In the genomic region with DNA sequence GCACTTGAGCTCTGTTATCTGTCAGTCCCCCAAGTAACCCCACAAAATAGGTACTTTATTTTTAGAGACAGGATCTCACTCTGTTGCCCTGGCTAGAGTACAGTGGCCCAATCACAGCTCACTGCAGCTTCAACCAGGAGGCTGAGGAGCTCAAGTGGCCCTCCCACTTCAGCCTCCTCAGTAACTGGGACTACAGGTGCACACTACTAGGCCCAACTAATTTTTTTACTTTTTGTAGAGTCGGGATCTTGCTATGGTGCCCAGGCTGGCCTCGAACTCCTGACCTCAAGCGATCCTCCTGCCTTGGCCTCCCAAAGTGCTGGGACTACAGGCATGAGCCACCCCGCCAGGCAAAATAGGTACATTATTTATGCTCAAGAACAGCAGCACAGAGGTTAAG, we compare ENCODE assay signal across 28 cellular contexts.
DNase-seq lines count a peak whose midpoint lies in the region; ATAC-seq and TF ChIP-seq lines count a peak whose summit lies in the region.
"Had no signal": no experiment of that assay in that cellular context is flagged by ENCODE, and none has a peak within 500 bp of the region (broad histone marks: within the 10 kb centered on the region; RNA-seq: fewer than 3 reads in every experiment).

No MANE protein-coding gene starts in this region.

- POLR2A ChIA-PET in PC-9 (lab: Charles Lee; ENCODE audit: unreplicated experiment), result no interaction called here

- ATAC-seq in body of pancreas (no peak), right lobe of liver (no peak)
- ATAC-seq: gastroesophageal sphincter, PC-3 had no signal

- peaks cover 16% of the 10 kb centered on the region for H3K4me1 ChIP-seq in PC-9 (replicated peaks; ENCODE audit: insufficient read depth)
- peaks cover 8% of the 10 kb centered on the region for H3K4me1 ChIP-seq in iPS-15b (ENCODE audit: control insufficient read depth, insufficient read depth, low read length)
- H3K4me1 ChIP-seq in body of pancreas, result peaks cover 18% of the 10 kb centered on the region
- H3K4me1 ChIP-seq in right lobe of liver, result no peaks in the 10 kb centered on the region
- H3K4me1 ChIP-seq: prostate gland had no signal

- 93 to 97% methylated on average over 4 of the region's 4 CpGs for WGBS in body of pancreas, 2 donors
- 80% methylated on average over 2 of the region's 4 CpGs for WGBS in right lobe of liver (ENCODE audit: insufficient coverage, low coverage, low lambda C conversion rate, missing lambda C conversion rate)

- DNase-seq in T-helper 1 cell (no peak), PC-9 (no peak), body of pancreas (no peak), SKM-1 (lab: John Stamatoyannopoulos, UW; ENCODE audit: unreplicated experiment) (no peak), right lobe of liver (no peak), NCI-H510A (lab: John Stamatoyannopoulos, UW) (no peak)
- DNase-seq: activated CD8-positive, alpha-beta memory T cell treated with anti-CD3 and anti-CD28 coated beads for 24 hours; activated naive CD4-positive, alpha-beta T cell treated with Interleukin-2 at 50 U/mL for 16 hours; adrenal gland; cerebellar nuclear complex; DMS153; NCI-H1417 treated with DMSO at 0.1 percent for 48 hours; NCI-H2107; NCI-H446 treated with DMSO at 0.1 percent for 48 hours; nucleus accumbens; PC-3; SHP77 treated with DMSO at 0.1 percent for 48 hours; stimulated activated naive CD4-positive, alpha-beta T cell treated with Interleukin-2 at 50 U/mL for 16 hours; testis had no signal

- no peaks in the 10 kb centered on the region for H3K9me3 ChIP-seq in PC-9 (ENCODE audit: insufficient read depth, low read depth)
- no peaks in the 10 kb centered on the region for H3K9me3 ChIP-seq in iPS-15b (ENCODE audit: control insufficient read depth, insufficient read depth, low read length)
- no peaks in the 10 kb centered on the region for H3K9me3 ChIP-seq in body of pancreas
- no peaks in the 10 kb centered on the region for H3K9me3 ChIP-seq in right lobe of liver
- H3K9me3 ChIP-seq: adrenal gland, gastroesophageal sphincter, HAP-1, prostate gland, testis had no signal

- H3K9me3 Mint-ChIP-seq in T-helper 1 cell treated with Interleukin-12 subunit alpha and Interleukin-12 subunit beta and Interleukin-4 antibody, amounts not matched to agents 30 μg/mL and 1 μg/mL, for 36 hours, result no peaks in the 10 kb centered on the region

- peaks cover 15% of the 10 kb centered on the region for H3F3A ChIP-seq in PC-9 (ENCODE audit: insufficient read depth, low read depth)

- no peak overlapping the region for H3K27ac ChIP-seq in PC-9
- H3K27ac ChIP-seq in body of pancreas, result no peak overlapping the region
- H3K27ac ChIP-seq in right lobe of liver, result no peak overlapping the region
- H3K27ac ChIP-seq: 22Rv1, adrenal gland, gastroesophageal sphincter, hepatocyte, KMS-11, prostate gland, testis had no signal

- H3K27me3 ChIP-seq in PC-9 (ENCODE audit: insufficient read depth, low read depth) (no peaks in the 10 kb centered on the region), iPS-15b (ENCODE audit: control insufficient read depth, insufficient read depth, low read length) (no peaks in the 10 kb centered on the region), body of pancreas (peaks cover 0 to 4% of the 10 kb centered on the region in 2 donors), right lobe of liver (peaks cover 0 to 12% of the 10 kb centered on the region in 2 donors)
- H3K27me3 ChIP-seq: testis had no signal

- intact Hi-C loops in PC-9 (cut with micrococcal nuclease; ENCODE audit: unreplicated experiment), result loop anchor here (10.0 kb wide), 1 partner anchor 93 kb away; no protein-coding TSS in a partner anchor
- intact Hi-C loops in body of pancreas (cut with DNase I), result no loop called here
- intact Hi-C loops in right lobe of liver (cut with DNase I), result no loop called here

- peaks cover 18% of the 10 kb centered on the region for H3K4me1 Mint-ChIP-seq in T-helper 1 cell treated with Interleukin-12 subunit alpha and Interleukin-12 subunit beta and Interleukin-4 antibody, amounts not matched to agents 30 μg/mL and 1 μg/mL, for 36 hours (ENCODE audit: low read depth)

- no peak overlapping the region for H3K27ac Mint-ChIP-seq in T-helper 1 cell treated with Interleukin-12 subunit alpha and Interleukin-12 subunit beta and Interleukin-4 antibody, amounts not matched to agents 30 μg/mL and 1 μg/mL, for 36 hours

- no peak overlapping the region for H3K9ac ChIP-seq in iPS-15b (ENCODE audit: low read depth, low read length)
- H3K9ac ChIP-seq: KMS-11 had no signal

- H3K27me3 Mint-ChIP-seq in T-helper 1 cell treated with Interleukin-12 subunit alpha and Interleukin-12 subunit beta and Interleukin-4 antibody, amounts not matched to agents 30 μg/mL and 1 μg/mL, for 36 hours (ENCODE audit: low read depth), result peaks cover 40% of the 10 kb centered on the region

- TF ChIP-seq POLR2A in body of pancreas (IDR thresholded peaks at IDR 0.05) (no peak), right lobe of liver (IDR thresholded peaks at IDR 0.05) (no peak)

- peak overlapping the region; percentile 98; the same call in 1 of the 2 replicates for H3K4me2 ChIP-seq in PC-9
- H3K4me2 ChIP-seq: KMS-11 had no signal

- H3K79me2 ChIP-seq in PC-9 (ENCODE audit: low read depth), result no peaks in the 10 kb centered on the region
- H3K79me2 ChIP-seq: hepatocyte had no signal

- H3K36me3 ChIP-seq in PC-9 (ENCODE audit: low read depth) (no peaks in the 10 kb centered on the region), iPS-15b (ENCODE audit: control insufficient read depth, insufficient read depth, low read length) (no peaks in the 10 kb centered on the region), body of pancreas (replicated peaks in 1 of 2; ENCODE audit: insufficient read depth in 1 of 2, low read depth in 2 of 2) (no peaks in the 10 kb centered on the region), right lobe of liver (no peaks in the 10 kb centered on the region)
- H3K36me3 ChIP-seq: adrenal gland, gastroesophageal sphincter, HAP-1, prostate gland had no signal

- H2AFZ ChIP-seq in PC-9, result no peak overlapping the region
- H2AFZ ChIP-seq: hepatocyte had no signal

- CTCF ChIA-PET in PC-9 (lab: Charles Lee), result no interaction called here

- H3K4me3 Mint-ChIP-seq in T-helper 1 cell treated with Interleukin-12 subunit alpha and Interleukin-12 subunit beta and Interleukin-4 antibody, amounts not matched to agents 30 μg/mL and 1 μg/mL, for 36 hours, result peak overlapping the region; percentile 82

- TF ChIP-seq CTCF in PC-9 (conservative IDR thresholded peaks at IDR 0.05) (no peak), body of pancreas (IDR thresholded peaks at IDR 0.05) (no peak), right lobe of liver (IDR thresholded peaks at IDR 0.05) (no peak)

- H4K20me1 ChIP-seq in PC-9 (ENCODE audit: insufficient read depth), result no peaks in the 10 kb centered on the region

- H3K4me3 ChIP-seq in PC-9 (no peak overlapping the region), iPS-15b (ENCODE audit: low read depth, low read length) (peak overlapping the region; percentile 52), body of pancreas (no peak overlapping the region), right lobe of liver (no peak overlapping the region)
- H3K4me3 ChIP-seq: adrenal gland, gastroesophageal sphincter, hepatocyte, prostate gland had no signal

- H3K36me3 Mint-ChIP-seq in T-helper 1 cell treated with Interleukin-12 subunit alpha and Interleukin-12 subunit beta and Interleukin-4 antibody, amounts not matched to agents 30 μg/mL and 1 μg/mL, for 36 hours (ENCODE audit: low read depth), result peaks cover 2% of the 10 kb centered on the region
- H3K36me3 Mint-ChIP-seq: brain had no signal

- no peaks in the 10 kb centered on the region for H3K9me2 ChIP-seq in PC-9 (ENCODE audit: insufficient read depth)

- BruUV-seq in PC-9 (replicated peaks; lab: Mats Ljungman, UMichigan), result no TSS peak
